In genomic region chr16:30108059-30108855, GRCh38 we compare ENCODE assay signal across 2 cellular contexts.
TF ChIP-seq lines count a peak whose summit lies in the region.

No MANE protein-coding gene starts in this region.

TF ChIP-seq in HEK293, 187 proteins besides CTCF, POLR2A, EP300 and RAD21:
- TF ChIP-seq ZNF146 (tag by site-specific recombination; IDR thresholded peaks at IDR 0.05) (no peak), ZNF140 (tag by site-specific recombination; IDR thresholded peaks at IDR 0.05) (no peak), ZBTB1 (tag by site-specific recombination; IDR thresholded peaks at IDR 0.05) (no peak)
- TF ChIP-seq, protein P1, sequence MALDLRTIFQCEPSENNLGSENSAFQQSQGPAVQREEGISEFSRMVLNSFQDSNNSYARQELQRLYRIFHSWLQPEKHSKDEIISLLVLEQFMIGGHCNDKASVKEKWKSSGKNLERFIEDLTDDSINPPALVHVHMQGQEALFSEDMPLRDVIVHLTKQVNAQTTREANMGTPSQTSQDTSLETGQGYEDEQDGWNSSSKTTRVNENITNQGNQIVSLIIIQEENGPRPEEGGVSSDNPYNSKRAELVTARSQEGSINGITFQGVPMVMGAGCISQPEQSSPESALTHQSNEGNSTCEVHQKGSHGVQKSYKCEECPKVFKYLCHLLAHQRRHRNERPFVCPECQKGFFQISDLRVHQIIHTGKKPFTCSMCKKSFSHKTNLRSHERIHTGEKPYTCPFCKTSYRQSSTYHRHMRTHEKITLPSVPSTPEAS (tag by site-specific recombination; IDR thresholded peaks at IDR 0.05): 0 out of 2 replicates have a peak, but pooled peaks have one; percentile 3

TF ChIP-seq in K562, 482 proteins besides CTCF, POLR2A, EP300 and RAD21:
- TF ChIP-seq PHF8 (IDR thresholded peaks at IDR 0.05; ENCODE audit: borderline replicate concordance, low read length): no peak
- TF ChIP-seq MYC (IDR thresholded peaks at IDR 0.05; ENCODE audit: low read depth, low read length): peak; percentile 42; the same call in 1 of the 2 replicates
- TF ChIP-seq MYC (CRISPR knock-in tag; IDR thresholded peaks at IDR 0.05; ENCODE audit: borderline replicate concordance, low read depth): no peak
- 0 out of 2 replicates have a peak, but pooled peaks have one; percentile 34 for TF ChIP-seq DPF2 (IDR thresholded peaks at IDR 0.05)
- no peak for TF ChIP-seq MGA (IDR thresholded peaks at IDR 0.05)
- no peak for TF ChIP-seq U2AF1 (optimal IDR thresholded peaks at IDR 0.05; ENCODE audit: low read depth, low read length)
- no peak for TF ChIP-seq PTRF (tag; IDR thresholded peaks at IDR 0.05)
- no peak for TF ChIP-seq SREBF1 (IDR thresholded peaks at IDR 0.05; ENCODE audit: borderline replicate concordance, low read depth, low read length)
- no peak for TF ChIP-seq ZNF217 (CRISPR knock-in tag; IDR thresholded peaks at IDR 0.05)
- TF ChIP-seq RAD51 (IDR thresholded peaks at IDR 0.05; ENCODE audit: borderline replicate concordance, low read depth): no peak
- TF ChIP-seq NFYB (IDR thresholded peaks at IDR 0.05; ENCODE audit: extremely low read depth, insufficient read length): no peak
- no peak for TF ChIP-seq NR1H2 (CRISPR knock-in tag; IDR thresholded peaks at IDR 0.05)
- TF ChIP-seq ZFX (CRISPR knock-in tag; IDR thresholded peaks at IDR 0.05): peak; percentile 50
- no peak for TF ChIP-seq HEY1 (CRISPR knock-in tag; IDR thresholded peaks at IDR 0.05; ENCODE audit: borderline replicate concordance)
